Comparison of ENCODE assay signal across 11 cellular contexts in genomic region chr9:89038354-89039091, GRCh38. TPM values are rescaled to one million over a fixed set of nuclear protein-coding genes. Genes with fewer than 3 reads are reported as not detected.
DNase-seq lines count a peak whose midpoint lies in the region; ATAC-seq and TF ChIP-seq lines count a peak whose summit lies in the region.
"Had no signal": no experiment of that assay in that cellular context is flagged by ENCODE, and none has a peak within 500 bp of the region (broad histone marks: within the 10 kb centered on the region; RNA-seq: fewer than 3 reads in every experiment).

No MANE protein-coding gene starts in this region.

- no peak overlapping the region for H3K27ac Mint-ChIP-seq in glutamatergic neuron (ENCODE audit: unreplicated experiment)
- H3K27ac Mint-ChIP-seq: CD8-positive, alpha-beta T cell had no signal

- no peaks in the 10 kb centered on the region for H3K27me3 Mint-ChIP-seq in glutamatergic neuron (ENCODE audit: unreplicated experiment)

- H3K27ac ChIP-seq in osteoblast (ENCODE audit: low read depth, low read length): peak overlapping the region; percentile 61

- H4K20me1 ChIP-seq in osteoblast (ENCODE audit: insufficient read depth, low read length): no peaks in the 10 kb centered on the region

- no peaks in the 10 kb centered on the region for H3K9me3 ChIP-seq in osteoblast (ENCODE audit: low read depth, low read length)

- no peaks in the 10 kb centered on the region for H3K4me1 Mint-ChIP-seq in glutamatergic neuron (ENCODE audit: low read depth, unreplicated experiment)

- peak overlapping the region; percentile 17 for H3K4me2 ChIP-seq in osteoblast (ENCODE audit: insufficient read depth, low read length)

- TF ChIP-seq CTCF in fibroblast of the aortic adventitia (IDR thresholded peaks at IDR 0.05; ENCODE audit: insufficient read depth, low read length) (no peak), osteoblast (IDR thresholded peaks at IDR 0.05; ENCODE audit: extremely low read depth, low read depth, low read length) (no peak), glutamatergic neuron (IDR thresholded peaks at IDR 0.05; ENCODE audit: partially characterized antibody, unreplicated experiment) (no peak)

- no peak for ATAC-seq in GM21447 (IDR thresholded peaks at IDR 0.05; ENCODE audit: unreplicated experiment)
- ATAC-seq: CD8-positive, alpha-beta T cell had no signal

- H3K27me3 ChIP-seq in osteoblast (ENCODE audit: insufficient read depth, low read length): no peaks in the 10 kb centered on the region

- no peaks in the 10 kb centered on the region for H3K79me2 ChIP-seq in osteoblast (ENCODE audit: insufficient read depth, low read length)

- H3K36me3 ChIP-seq in osteoblast (ENCODE audit: insufficient read depth, low read length): no peaks in the 10 kb centered on the region

- no peaks in the 10 kb centered on the region for H3K9me3 Mint-ChIP-seq in glutamatergic neuron (ENCODE audit: unreplicated experiment)
- H3K9me3 Mint-ChIP-seq: CD8-positive, alpha-beta T cell had no signal

- no peak overlapping the region for H3K4me3 Mint-ChIP-seq in glutamatergic neuron (ENCODE audit: unreplicated experiment)
- H3K4me3 Mint-ChIP-seq: CD8-positive, alpha-beta T cell had no signal

- peaks cover 16% of the 10 kb centered on the region for H3K4me1 ChIP-seq in osteoblast (ENCODE audit: insufficient read depth, low read length)

- H2AFZ ChIP-seq in osteoblast (ENCODE audit: low read length): peak overlapping the region; percentile 32

- no peak overlapping the region for H3K4me3 ChIP-seq in fibroblast of the aortic adventitia (ENCODE audit: low read depth, low read length)
- no peak overlapping the region for H3K4me3 ChIP-seq in osteoblast (ENCODE audit: insufficient read depth, low read length)

- no peaks in the 10 kb centered on the region for H3K36me3 Mint-ChIP-seq in glutamatergic neuron (ENCODE audit: unreplicated experiment)
- H3K36me3 Mint-ChIP-seq: CD8-positive, alpha-beta T cell had no signal

- peak in 8 of 14 donors; percentile 16 to 48 (median 22) for DNase-seq in C1 segment of cervical spinal cord (lab: John Stamatoyannopoulos, UW)
- peak; percentile 74 for DNase-seq in amniotic epithelial cell (ENCODE audit: low read depth)
- peak; percentile 99 for DNase-seq in fibroblast of the aortic adventitia (ENCODE audit: low read depth)
- DNase-seq in osteoblast (ENCODE audit: insufficient read length, low spot score, missing footprints): peak; percentile 96
- DNase-seq in epidermal melanocyte (ENCODE audit: insufficient read length, low spot score): no peak
- no peak for DNase-seq in glutamatergic neuron
- DNase-seq in NOMO-1 treated with dmso at 0.1 percent for 144 hours (lab: John Stamatoyannopoulos, UW; ENCODE audit: unreplicated experiment): no peak
- DNase-seq: CD8-positive, alpha-beta T cell; Karpas-422; NK-92 treated with Interleukin-12 subunit alpha and Interleukin-12 subunit beta, amount 100 ng/mL, for 24 hours had no signal

RNA-seq across cellular contexts. Expression of gene S1PR3, which starts 47.3 kb away (rescaled TPM):
- total RNA-seq in fibroblast of the aortic adventitia (ENCODE audit: low replicate concordance): 12.8 and 31.1 TPM in 2 replicates
- total RNA-seq in osteoblast: 2.7 and 3.3 TPM in 2 replicates
- 2.9 TPM for total RNA-seq in glutamatergic neuron (ENCODE audit: unreplicated experiment)

Comparison
In these comparisons a context has a peak if more than half of its experiments do, and no peak if none do; other contexts are left out.
1. DNase-seq: peak in C1 segment of cervical spinal cord (8 of 14), amniotic epithelial cell (single experiment), fibroblast of the aortic adventitia (single experiment) and osteoblast (single experiment); none in epidermal melanocyte (single experiment), glutamatergic neuron (single experiment) and NOMO-1 treated with dmso at 0.1 percent for 144 hours (single experiment).